Comparison of ENCODE assay signal across 1 cellular context in the genomic region with DNA sequence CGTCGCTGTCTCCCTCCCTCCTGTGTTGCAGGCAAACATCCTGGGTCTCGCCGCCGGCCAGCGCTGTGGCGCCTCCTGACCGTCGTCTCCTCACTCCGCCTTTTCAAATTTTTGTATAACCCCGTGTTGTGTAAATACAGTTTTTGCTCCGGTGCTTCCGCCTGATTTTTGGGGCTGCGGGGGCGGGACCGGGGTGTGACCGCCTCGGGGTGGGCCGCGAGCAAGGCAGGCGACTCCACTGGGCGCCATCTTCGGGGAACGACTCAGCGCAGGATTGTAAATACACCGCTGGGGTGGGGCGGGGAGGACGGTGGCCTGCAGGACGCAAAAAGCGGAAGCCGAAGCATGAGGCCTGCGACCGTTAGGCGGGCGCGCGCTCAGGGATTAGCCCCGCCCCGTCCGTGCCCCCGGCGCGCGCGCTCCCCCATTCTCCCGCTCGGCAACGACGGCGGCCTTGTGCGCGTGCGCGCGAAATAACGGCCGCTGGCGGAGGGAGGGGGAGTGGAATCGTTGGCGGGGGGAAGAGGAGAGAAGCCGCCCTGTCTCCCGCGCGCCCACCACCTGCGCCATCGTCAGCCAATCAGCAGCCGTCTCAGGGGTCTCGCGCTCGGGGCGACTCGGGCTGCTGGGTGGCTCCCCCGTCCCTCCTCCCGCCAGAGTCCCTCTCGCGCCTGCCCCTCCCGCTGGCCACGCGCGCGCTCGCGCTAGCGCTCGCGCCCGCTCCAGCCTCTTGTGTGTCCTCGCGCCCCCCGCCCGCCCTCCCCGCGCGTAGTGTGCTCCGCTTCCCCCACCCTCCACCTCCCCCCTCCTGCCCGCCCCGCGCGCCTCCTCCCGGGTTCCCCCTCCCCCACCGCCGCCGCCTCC.
TF ChIP-seq lines count a peak whose summit lies in the region.

No MANE protein-coding gene starts in this region.

TF ChIP-seq in GM23338, 12 proteins besides CTCF, POLR2A, EP300 and RAD21 (continued from another document):
- TF ChIP-seq, protein P1, sequence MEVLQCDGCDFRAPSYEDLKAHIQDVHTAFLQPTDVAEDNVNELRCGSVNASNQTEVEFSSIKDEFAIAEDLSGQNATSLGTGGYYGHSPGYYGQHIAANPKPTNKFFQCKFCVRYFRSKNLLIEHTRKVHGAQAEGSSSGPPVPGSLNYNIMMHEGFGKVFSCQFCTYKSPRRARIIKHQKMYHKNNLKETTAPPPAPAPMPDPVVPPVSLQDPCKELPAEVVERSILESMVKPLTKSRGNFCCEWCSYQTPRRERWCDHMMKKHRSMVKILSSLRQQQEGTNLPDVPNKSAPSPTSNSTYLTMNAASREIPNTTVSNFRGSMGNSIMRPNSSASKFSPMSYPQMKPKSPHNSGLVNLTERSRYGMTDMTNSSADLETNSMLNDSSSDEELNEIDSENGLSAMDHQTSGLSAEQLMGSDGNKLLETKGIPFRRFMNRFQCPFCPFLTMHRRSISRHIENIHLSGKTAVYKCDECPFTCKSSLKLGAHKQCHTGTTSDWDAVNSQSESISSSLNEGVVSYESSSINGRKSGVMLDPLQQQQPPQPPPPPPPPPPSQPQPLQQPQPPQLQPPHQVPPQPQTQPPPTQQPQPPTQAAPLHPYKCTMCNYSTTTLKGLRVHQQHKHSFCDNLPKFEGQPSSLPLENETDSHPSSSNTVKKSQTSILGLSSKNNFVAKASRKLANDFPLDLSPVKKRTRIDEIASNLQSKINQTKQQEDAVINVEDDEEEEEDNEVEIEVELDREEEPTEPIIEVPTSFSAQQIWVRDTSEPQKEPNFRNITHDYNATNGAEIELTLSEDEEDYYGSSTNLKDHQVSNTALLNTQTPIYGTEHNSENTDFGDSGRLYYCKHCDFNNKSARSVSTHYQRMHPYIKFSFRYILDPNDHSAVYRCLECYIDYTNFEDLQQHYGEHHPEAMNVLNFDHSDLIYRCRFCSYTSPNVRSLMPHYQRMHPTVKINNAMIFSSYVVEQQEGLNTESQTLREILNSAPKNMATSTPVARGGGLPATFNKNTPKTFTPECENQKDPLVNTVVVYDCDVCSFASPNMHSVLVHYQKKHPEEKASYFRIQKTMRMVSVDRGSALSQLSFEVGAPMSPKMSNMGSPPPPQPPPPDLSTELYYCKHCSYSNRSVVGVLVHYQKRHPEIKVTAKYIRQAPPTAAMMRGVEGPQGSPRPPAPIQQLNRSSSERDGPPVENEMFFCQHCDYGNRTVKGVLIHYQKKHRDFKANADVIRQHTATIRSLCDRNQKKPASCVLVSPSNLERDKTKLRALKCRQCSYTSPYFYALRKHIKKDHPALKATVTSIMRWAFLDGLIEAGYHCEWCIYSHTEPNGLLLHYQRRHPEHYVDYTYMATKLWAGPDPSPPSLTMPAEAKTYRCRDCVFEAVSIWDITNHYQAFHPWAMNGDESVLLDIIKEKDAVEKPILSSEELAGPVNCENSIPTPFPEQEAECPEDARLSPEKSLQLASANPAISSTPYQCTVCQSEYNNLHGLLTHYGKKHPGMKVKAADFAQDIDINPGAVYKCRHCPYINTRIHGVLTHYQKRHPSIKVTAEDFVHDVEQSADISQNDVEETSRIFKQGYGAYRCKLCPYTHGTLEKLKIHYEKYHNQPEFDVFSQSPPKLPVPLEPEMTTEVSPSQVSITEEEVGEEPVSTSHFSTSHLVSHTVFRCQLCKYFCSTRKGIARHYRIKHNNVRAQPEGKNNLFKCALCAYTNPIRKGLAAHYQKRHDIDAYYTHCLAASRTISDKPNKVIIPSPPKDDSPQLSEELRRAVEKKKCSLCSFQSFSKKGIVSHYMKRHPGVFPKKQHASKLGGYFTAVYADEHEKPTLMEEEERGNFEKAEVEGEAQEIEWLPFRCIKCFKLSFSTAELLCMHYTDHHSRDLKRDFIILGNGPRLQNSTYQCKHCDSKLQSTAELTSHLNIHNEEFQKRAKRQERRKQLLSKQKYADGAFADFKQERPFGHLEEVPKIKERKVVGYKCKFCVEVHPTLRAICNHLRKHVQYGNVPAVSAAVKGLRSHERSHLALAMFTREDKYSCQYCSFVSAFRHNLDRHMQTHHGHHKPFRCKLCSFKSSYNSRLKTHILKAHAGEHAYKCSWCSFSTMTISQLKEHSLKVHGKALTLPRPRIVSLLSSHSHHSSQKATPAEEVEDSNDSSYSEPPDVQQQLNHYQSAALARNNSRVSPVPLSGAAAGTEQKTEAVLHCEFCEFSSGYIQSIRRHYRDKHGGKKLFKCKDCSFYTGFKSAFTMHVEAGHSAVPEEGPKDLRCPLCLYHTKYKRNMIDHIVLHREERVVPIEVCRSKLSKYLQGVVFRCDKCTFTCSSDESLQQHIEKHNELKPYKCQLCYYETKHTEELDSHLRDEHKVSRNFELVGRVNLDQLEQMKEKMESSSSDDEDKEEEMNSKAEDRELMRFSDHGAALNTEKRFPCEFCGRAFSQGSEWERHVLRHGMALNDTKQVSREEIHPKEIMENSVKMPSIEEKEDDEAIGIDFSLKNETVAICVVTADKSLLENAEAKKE (CRISPR knock-in tag; IDR thresholded peaks at IDR 0.05): no peak
- TF ChIP-seq NANOG (IDR thresholded peaks at IDR 0.05; ENCODE audit: borderline replicate concordance) (peak; percentile 19; the same call in 1 of the 2 replicates), JUNB (IDR thresholded peaks at IDR 0.05; ENCODE audit: unreplicated experiment) (no peak), EZH2phosphoT487 (IDR thresholded peaks at IDR 0.05; ENCODE audit: unreplicated experiment) (no peak), POLR2AphosphoS5 (IDR thresholded peaks at IDR 0.05; ENCODE audit: low read depth) (peak; percentile 95), ZNF114 (CRISPR knock-in tag; IDR thresholded peaks at IDR 0.05) (no peak), ZNF331 (CRISPR knock-in tag; IDR thresholded peaks at IDR 0.05; ENCODE audit: low read depth) (no peak), STAT1 (IDR thresholded peaks at IDR 0.05; ENCODE audit: unreplicated experiment) (no peak), EZH2 (IDR thresholded peaks at IDR 0.05; ENCODE audit: low read depth, unreplicated experiment) (no peak)
- TF ChIP-seq, protein P2, sequence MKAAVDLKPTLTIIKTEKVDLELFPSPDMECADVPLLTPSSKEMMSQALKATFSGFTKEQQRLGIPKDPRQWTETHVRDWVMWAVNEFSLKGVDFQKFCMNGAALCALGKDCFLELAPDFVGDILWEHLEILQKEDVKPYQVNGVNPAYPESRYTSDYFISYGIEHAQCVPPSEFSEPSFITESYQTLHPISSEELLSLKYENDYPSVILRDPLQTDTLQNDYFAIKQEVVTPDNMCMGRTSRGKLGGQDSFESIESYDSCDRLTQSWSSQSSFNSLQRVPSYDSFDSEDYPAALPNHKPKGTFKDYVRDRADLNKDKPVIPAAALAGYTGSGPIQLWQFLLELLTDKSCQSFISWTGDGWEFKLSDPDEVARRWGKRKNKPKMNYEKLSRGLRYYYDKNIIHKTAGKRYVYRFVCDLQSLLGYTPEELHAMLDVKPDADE (IDR thresholded peaks at IDR 0.05): peak; percentile 58; the same call in 1 of the 2 replicates
- TF ChIP-seq, protein P3, sequence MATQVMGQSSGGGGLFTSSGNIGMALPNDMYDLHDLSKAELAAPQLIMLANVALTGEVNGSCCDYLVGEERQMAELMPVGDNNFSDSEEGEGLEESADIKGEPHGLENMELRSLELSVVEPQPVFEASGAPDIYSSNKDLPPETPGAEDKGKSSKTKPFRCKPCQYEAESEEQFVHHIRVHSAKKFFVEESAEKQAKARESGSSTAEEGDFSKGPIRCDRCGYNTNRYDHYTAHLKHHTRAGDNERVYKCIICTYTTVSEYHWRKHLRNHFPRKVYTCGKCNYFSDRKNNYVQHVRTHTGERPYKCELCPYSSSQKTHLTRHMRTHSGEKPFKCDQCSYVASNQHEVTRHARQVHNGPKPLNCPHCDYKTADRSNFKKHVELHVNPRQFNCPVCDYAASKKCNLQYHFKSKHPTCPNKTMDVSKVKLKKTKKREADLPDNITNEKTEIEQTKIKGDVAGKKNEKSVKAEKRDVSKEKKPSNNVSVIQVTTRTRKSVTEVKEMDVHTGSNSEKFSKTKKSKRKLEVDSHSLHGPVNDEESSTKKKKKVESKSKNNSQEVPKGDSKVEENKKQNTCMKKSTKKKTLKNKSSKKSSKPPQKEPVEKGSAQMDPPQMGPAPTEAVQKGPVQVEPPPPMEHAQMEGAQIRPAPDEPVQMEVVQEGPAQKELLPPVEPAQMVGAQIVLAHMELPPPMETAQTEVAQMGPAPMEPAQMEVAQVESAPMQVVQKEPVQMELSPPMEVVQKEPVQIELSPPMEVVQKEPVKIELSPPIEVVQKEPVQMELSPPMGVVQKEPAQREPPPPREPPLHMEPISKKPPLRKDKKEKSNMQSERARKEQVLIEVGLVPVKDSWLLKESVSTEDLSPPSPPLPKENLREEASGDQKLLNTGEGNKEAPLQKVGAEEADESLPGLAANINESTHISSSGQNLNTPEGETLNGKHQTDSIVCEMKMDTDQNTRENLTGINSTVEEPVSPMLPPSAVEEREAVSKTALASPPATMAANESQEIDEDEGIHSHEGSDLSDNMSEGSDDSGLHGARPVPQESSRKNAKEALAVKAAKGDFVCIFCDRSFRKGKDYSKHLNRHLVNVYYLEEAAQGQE (IDR thresholded peaks at IDR 0.05; ENCODE audit: unreplicated experiment): no peak
